In the genomic region with DNA sequence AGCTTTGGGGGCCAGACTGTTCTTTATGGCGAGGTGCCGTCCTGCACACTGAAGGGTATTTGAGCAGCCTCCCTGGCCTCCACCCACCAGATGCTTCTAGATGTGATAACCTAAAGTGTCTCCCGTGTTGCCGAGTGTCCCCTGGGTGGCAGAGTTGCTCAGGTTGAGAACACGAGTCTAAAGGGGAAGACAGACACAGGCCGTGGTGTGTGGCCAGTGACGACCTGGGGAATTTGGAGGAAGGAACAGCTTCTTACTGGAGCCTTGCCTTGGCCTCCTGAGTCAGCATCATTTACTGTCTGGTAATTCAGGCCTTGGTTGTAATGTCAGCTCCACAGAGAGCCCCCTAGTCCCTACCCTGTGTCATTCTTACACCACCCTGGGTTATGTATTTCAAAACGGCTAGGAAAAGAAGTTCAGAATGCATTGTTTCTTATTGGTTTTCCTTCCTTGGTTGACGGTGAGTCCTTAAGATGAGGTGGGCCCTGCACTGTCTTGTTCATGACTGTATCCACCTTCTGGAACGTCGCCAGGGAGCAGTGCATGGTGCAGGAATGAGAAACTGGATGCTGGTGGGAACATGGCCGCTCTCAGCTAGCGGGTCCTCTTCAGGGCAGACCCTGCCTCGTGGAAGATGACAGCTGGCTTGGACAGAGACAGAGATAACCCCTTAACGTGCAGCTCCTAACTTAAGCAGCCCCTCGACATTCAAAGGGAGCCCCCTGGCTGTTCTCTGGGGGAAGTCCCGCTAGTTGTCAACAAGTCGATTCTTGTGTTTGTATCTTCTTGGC, we compare ENCODE assay signal across 1 cellular context.
TF ChIP-seq lines count a peak whose summit lies in the region.

No MANE protein-coding gene starts in this region.

TF ChIP-seq in K562, 482 proteins besides CTCF, POLR2A, EP300 and RAD21 (continued from another document and continues in another):
- TF ChIP-seq, protein P1, sequence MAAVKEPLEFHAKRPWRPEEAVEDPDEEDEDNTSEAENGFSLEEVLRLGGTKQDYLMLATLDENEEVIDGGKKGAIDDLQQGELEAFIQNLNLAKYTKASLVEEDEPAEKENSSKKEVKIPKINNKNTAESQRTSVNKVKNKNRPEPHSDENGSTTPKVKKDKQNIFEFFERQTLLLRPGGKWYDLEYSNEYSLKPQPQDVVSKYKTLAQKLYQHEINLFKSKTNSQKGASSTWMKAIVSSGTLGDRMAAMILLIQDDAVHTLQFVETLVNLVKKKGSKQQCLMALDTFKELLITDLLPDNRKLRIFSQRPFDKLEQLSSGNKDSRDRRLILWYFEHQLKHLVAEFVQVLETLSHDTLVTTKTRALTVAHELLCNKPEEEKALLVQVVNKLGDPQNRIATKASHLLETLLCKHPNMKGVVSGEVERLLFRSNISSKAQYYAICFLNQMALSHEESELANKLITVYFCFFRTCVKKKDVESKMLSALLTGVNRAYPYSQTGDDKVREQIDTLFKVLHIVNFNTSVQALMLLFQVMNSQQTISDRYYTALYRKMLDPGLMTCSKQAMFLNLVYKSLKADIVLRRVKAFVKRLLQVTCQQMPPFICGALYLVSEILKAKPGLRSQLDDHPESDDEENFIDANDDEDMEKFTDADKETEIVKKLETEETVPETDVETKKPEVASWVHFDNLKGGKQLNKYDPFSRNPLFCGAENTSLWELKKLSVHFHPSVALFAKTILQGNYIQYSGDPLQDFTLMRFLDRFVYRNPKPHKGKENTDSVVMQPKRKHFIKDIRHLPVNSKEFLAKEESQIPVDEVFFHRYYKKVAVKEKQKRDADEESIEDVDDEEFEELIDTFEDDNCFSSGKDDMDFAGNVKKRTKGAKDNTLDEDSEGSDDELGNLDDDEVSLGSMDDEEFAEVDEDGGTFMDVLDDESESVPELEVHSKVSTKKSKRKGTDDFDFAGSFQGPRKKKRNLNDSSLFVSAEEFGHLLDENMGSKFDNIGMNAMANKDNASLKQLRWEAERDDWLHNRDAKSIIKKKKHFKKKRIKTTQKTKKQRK (IDR thresholded peaks at IDR 0.05; ENCODE audit: borderline replicate concordance, low read depth, low read length), result no peak
- no peak for TF ChIP-seq ZNF444 (CRISPR knock-in tag; IDR thresholded peaks at IDR 0.05)
- TF ChIP-seq SMAD3 (CRISPR knock-in tag; conservative IDR thresholded peaks at IDR 0.05), result no peak
- peak; percentile 88 for TF ChIP-seq ZNF316 (IDR thresholded peaks at IDR 0.05)
- TF ChIP-seq, protein P2, sequence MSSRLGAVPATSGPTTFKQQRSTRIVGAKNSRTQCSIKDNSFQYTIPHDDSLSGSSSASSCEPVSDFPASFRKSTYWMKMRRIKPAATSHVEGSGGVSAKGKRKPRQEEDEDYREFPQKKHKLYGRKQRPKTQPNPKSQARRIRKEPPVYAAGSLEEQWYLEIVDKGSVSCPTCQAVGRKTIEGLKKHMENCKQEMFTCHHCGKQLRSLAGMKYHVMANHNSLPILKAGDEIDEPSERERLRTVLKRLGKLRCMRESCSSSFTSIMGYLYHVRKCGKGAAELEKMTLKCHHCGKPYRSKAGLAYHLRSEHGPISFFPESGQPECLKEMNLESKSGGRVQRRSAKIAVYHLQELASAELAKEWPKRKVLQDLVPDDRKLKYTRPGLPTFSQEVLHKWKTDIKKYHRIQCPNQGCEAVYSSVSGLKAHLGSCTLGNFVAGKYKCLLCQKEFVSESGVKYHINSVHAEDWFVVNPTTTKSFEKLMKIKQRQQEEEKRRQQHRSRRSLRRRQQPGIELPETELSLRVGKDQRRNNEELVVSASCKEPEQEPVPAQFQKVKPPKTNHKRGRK (tag; IDR thresholded peaks at IDR 0.05), result no peak
- TF ChIP-seq, protein P3, sequence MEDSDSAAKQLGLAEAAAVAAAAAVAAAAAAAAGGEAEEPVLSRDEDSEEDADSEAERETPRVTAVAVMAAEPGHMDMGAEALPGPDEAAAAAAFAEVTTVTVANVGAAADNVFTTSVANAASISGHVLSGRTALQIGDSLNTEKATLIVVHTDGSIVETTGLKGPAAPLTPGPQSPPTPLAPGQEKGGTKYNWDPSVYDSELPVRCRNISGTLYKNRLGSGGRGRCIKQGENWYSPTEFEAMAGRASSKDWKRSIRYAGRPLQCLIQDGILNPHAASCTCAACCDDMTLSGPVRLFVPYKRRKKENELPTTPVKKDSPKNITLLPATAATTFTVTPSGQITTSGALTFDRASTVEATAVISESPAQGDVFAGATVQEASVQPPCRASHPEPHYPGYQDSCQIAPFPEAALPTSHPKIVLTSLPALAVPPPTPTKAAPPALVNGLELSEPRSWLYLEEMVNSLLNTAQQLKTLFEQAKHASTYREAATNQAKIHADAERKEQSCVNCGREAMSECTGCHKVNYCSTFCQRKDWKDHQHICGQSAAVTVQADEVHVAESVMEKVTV (CRISPR knock-in tag; IDR thresholded peaks at IDR 0.05), result no peak
- TF ChIP-seq SMC3 (conservative IDR thresholded peaks at IDR 0.05; ENCODE audit: insufficient read depth, low read depth, low read length), result peak; percentile 48
- TF ChIP-seq EHMT2 (IDR thresholded peaks at IDR 0.05), result no peak
- TF ChIP-seq BRD4 (IDR thresholded peaks at IDR 0.05), result no peak
- TF ChIP-seq SMAD4 (CRISPR knock-in tag; conservative IDR thresholded peaks at IDR 0.05), result no peak
- no peak for TF ChIP-seq ZZZ3 (IDR thresholded peaks at IDR 0.05)
- TF ChIP-seq MCM2 (IDR thresholded peaks at IDR 0.05; ENCODE audit: low read depth), result no peak
- TF ChIP-seq HCFC1 (IDR thresholded peaks at IDR 0.05; ENCODE audit: low read depth, low read length), result no peak
- TF ChIP-seq ZNF717 (CRISPR knock-in tag; IDR thresholded peaks at IDR 0.05), result no peak
- no peak for TF ChIP-seq LARP7 (IDR thresholded peaks at IDR 0.05)
- TF ChIP-seq DACH1 (IDR thresholded peaks at IDR 0.05; ENCODE audit: partially characterized antibody), result no peak
- peak; percentile 75 for TF ChIP-seq C11orf30 (IDR thresholded peaks at IDR 0.05; ENCODE audit: low read depth)
- TF ChIP-seq HIVEP1 (CRISPR knock-in tag; IDR thresholded peaks at IDR 0.05), result no peak
- TF ChIP-seq, protein P4, sequence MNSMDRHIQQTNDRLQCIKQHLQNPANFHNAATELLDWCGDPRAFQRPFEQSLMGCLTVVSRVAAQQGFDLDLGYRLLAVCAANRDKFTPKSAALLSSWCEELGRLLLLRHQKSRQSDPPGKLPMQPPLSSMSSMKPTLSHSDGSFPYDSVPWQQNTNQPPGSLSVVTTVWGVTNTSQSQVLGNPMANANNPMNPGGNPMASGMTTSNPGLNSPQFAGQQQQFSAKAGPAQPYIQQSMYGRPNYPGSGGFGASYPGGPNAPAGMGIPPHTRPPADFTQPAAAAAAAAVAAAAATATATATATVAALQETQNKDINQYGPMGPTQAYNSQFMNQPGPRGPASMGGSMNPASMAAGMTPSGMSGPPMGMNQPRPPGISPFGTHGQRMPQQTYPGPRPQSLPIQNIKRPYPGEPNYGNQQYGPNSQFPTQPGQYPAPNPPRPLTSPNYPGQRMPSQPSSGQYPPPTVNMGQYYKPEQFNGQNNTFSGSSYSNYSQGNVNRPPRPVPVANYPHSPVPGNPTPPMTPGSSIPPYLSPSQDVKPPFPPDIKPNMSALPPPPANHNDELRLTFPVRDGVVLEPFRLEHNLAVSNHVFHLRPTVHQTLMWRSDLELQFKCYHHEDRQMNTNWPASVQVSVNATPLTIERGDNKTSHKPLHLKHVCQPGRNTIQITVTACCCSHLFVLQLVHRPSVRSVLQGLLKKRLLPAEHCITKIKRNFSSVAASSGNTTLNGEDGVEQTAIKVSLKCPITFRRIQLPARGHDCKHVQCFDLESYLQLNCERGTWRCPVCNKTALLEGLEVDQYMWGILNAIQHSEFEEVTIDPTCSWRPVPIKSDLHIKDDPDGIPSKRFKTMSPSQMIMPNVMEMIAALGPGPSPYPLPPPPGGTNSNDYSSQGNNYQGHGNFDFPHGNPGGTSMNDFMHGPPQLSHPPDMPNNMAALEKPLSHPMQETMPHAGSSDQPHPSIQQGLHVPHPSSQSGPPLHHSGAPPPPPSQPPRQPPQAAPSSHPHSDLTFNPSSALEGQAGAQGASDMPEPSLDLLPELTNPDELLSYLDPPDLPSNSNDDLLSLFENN (IDR thresholded peaks at IDR 0.05; ENCODE audit: low read depth in 2 of 2, low read length in 2 of 2), result no peak
- TF ChIP-seq, protein P5, sequence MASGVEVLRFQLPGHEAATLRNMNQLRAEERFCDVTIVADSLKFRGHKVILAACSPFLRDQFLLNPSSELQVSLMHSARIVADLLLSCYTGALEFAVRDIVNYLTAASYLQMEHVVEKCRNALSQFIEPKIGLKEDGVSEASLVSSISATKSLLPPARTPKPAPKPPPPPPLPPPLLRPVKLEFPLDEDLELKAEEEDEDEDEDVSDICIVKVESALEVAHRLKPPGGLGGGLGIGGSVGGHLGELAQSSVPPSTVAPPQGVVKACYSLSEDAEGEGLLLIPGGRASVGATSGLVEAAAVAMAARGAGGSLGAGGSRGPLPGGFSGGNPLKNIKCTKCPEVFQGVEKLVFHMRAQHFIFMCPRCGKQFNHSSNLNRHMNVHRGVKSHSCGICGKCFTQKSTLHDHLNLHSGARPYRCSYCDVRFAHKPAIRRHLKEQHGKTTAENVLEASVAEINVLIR (CRISPR knock-in tag; IDR thresholded peaks at IDR 0.05), result no peak
- TF ChIP-seq KAT7 (CRISPR knock-in tag; IDR thresholded peaks at IDR 0.05; ENCODE audit: borderline replicate concordance), result no peak
- TF ChIP-seq, protein P6, sequence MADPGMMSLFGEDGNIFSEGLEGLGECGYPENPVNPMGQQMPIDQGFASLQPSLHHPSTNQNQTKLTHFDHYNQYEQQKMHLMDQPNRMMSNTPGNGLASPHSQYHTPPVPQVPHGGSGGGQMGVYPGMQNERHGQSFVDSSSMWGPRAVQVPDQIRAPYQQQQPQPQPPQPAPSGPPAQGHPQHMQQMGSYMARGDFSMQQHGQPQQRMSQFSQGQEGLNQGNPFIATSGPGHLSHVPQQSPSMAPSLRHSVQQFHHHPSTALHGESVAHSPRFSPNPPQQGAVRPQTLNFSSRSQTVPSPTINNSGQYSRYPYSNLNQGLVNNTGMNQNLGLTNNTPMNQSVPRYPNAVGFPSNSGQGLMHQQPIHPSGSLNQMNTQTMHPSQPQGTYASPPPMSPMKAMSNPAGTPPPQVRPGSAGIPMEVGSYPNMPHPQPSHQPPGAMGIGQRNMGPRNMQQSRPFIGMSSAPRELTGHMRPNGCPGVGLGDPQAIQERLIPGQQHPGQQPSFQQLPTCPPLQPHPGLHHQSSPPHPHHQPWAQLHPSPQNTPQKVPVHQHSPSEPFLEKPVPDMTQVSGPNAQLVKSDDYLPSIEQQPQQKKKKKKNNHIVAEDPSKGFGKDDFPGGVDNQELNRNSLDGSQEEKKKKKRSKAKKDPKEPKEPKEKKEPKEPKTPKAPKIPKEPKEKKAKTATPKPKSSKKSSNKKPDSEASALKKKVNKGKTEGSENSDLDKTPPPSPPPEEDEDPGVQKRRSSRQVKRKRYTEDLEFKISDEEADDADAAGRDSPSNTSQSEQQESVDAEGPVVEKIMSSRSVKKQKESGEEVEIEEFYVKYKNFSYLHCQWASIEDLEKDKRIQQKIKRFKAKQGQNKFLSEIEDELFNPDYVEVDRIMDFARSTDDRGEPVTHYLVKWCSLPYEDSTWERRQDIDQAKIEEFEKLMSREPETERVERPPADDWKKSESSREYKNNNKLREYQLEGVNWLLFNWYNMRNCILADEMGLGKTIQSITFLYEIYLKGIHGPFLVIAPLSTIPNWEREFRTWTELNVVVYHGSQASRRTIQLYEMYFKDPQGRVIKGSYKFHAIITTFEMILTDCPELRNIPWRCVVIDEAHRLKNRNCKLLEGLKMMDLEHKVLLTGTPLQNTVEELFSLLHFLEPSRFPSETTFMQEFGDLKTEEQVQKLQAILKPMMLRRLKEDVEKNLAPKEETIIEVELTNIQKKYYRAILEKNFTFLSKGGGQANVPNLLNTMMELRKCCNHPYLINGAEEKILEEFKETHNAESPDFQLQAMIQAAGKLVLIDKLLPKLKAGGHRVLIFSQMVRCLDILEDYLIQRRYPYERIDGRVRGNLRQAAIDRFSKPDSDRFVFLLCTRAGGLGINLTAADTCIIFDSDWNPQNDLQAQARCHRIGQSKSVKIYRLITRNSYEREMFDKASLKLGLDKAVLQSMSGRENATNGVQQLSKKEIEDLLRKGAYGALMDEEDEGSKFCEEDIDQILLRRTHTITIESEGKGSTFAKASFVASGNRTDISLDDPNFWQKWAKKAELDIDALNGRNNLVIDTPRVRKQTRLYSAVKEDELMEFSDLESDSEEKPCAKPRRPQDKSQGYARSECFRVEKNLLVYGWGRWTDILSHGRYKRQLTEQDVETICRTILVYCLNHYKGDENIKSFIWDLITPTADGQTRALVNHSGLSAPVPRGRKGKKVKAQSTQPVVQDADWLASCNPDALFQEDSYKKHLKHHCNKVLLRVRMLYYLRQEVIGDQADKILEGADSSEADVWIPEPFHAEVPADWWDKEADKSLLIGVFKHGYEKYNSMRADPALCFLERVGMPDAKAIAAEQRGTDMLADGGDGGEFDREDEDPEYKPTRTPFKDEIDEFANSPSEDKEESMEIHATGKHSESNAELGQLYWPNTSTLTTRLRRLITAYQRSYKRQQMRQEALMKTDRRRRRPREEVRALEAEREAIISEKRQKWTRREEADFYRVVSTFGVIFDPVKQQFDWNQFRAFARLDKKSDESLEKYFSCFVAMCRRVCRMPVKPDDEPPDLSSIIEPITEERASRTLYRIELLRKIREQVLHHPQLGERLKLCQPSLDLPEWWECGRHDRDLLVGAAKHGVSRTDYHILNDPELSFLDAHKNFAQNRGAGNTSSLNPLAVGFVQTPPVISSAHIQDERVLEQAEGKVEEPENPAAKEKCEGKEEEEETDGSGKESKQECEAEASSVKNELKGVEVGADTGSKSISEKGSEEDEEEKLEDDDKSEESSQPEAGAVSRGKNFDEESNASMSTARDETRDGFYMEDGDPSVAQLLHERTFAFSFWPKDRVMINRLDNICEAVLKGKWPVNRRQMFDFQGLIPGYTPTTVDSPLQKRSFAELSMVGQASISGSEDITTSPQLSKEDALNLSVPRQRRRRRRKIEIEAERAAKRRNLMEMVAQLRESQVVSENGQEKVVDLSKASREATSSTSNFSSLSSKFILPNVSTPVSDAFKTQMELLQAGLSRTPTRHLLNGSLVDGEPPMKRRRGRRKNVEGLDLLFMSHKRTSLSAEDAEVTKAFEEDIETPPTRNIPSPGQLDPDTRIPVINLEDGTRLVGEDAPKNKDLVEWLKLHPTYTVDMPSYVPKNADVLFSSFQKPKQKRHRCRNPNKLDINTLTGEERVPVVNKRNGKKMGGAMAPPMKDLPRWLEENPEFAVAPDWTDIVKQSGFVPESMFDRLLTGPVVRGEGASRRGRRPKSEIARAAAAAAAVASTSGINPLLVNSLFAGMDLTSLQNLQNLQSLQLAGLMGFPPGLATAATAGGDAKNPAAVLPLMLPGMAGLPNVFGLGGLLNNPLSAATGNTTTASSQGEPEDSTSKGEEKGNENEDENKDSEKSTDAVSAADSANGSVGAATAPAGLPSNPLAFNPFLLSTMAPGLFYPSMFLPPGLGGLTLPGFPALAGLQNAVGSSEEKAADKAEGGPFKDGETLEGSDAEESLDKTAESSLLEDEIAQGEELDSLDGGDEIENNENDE (IDR thresholded peaks at IDR 0.05; ENCODE audit: low read depth, low read length), result no peak
